ENCODE assay signal across 8 cellular contexts in genomic region chr2:241314181-241314932, GRCh38. TPM values are rescaled to one million over a fixed set of nuclear protein-coding genes. Genes with fewer than 3 reads are reported as not detected.
A peak's percentile ranks its signal among the peaks of the same experiment; 100 is the strongest.
DNase-seq lines count a peak whose midpoint lies in the region; ATAC-seq, FAIRE-seq and TF ChIP-seq lines count a peak whose summit lies in the region.

No MANE protein-coding gene starts in this region.

- no peaks in the 10 kb centered on the region for H3K27me3 ChIP-seq in bronchial epithelial cell (ENCODE audit: control insufficient read depth, insufficient read depth, low read length)

- peak overlapping the region; percentile 76 for H3K4me3 ChIP-seq in bronchial epithelial cell (ENCODE audit: low read depth, low read length)
- H3K4me3 ChIP-seq in mesodermal cell (ENCODE audit: extremely low read depth, insufficient read depth, low read length, poor library complexity, severe bottlenecking), result peak overlapping the region; percentile 92

- WGBS in mesodermal cell (ENCODE audit: insufficient coverage in 2 of 2), 2 experiments, result 4 to 11% methylated on average over 7 to 13 of the region's 18 CpGs

- no peak for ATAC-seq in HG03025 (IDR thresholded peaks at IDR 0.05; ENCODE audit: low FRiP score, unreplicated experiment)

- TF ChIP-seq CTCF in bronchial epithelial cell (IDR thresholded peaks at IDR 0.05; ENCODE audit: insufficient read depth, low read length, severe bottlenecking), result no peak

- peak; percentile 81 for DNase-seq in NCI-H82 (lab: John Stamatoyannopoulos, UW)
- no peak for DNase-seq in NCI-H82 treated with DMSO at 0.1 percent for 48 hours (lab: John Stamatoyannopoulos, UW; ENCODE audit: unreplicated experiment)
- DNase-seq in NCI-H2171 (lab: John Stamatoyannopoulos, UW), result peak; percentile 16
- peak; percentile 39 for DNase-seq in bronchial epithelial cell (ENCODE audit: low read depth)
- DNase-seq in pons (ENCODE audit: low spot score), result no peak
- no peak for DNase-seq in HTR-8/SVneo (ENCODE audit: insufficient read length, low spot score)

- peak overlapping the region; percentile 99 for H3K27ac ChIP-seq in mesodermal cell (ENCODE audit: low read depth, low read length, severe bottlenecking)

- peaks cover 39% of the 10 kb centered on the region for H3K4me1 ChIP-seq in mesodermal cell (ENCODE audit: control insufficient read depth, insufficient read depth, low read length, poor library complexity, severe bottlenecking)

- H3K9me3 ChIP-seq in mesodermal cell (ENCODE audit: control insufficient read depth, low read length), result no peaks in the 10 kb centered on the region

- H3K36me3 ChIP-seq in bronchial epithelial cell (ENCODE audit: control insufficient read depth, insufficient read depth, low read length), result no peaks in the 10 kb centered on the region
- peaks cover 23% of the 10 kb centered on the region for H3K36me3 ChIP-seq in mesodermal cell (ENCODE audit: control insufficient read depth, insufficient read depth, low read length)

- FAIRE-seq in bronchial epithelial cell (lab: Jason Lieb, UNC) (no peak), HTR-8/SVneo (lab: Jason Lieb, UNC) (no peak)

RNA-seq across cellular contexts. Expression of gene HDLBP, which starts 1.1 kb away (rescaled TPM):
- total RNA-seq in bronchial epithelial cell, result 768 and 805 TPM in 2 replicates
- 438 TPM for polyA plus RNA-seq in mesodermal cell (2013, experiment 1 of 2)
- polyA plus RNA-seq in mesodermal cell (2013, experiment 2 of 2), result 448 TPM

RNA-seq across cellular contexts. Expression of gene SEPTIN2, which starts 1.4 kb away (rescaled TPM):
- total RNA-seq in bronchial epithelial cell, result 181 and 202 TPM in 2 replicates
- 476 TPM for polyA plus RNA-seq in mesodermal cell (2013, experiment 1 of 2)
- polyA plus RNA-seq in mesodermal cell (2013, experiment 2 of 2), result 476 TPM

RNA-seq across cellular contexts. Expression of gene FARP2, which starts 41.7 kb away (rescaled TPM):
- total RNA-seq in bronchial epithelial cell, result 25.0 and 35.8 TPM in 2 replicates
- polyA plus RNA-seq in mesodermal cell (2013, experiment 1 of 2), result 23.3 TPM
- polyA plus RNA-seq in mesodermal cell (2013, experiment 2 of 2), result 26.1 TPM

Comparison
In these comparisons a context has a peak if more than half of its experiments do, and no peak if none do; other contexts are left out.
1. DNase-seq: peak in NCI-H82 (single experiment), NCI-H2171 (single experiment) and bronchial epithelial cell (single experiment); none in NCI-H82 treated with DMSO at 0.1 percent for 48 hours (single experiment), pons (single experiment) and HTR-8/SVneo (single experiment).